Comparison of ENCODE assay signal across 7 cellular contexts in the genomic region with DNA sequence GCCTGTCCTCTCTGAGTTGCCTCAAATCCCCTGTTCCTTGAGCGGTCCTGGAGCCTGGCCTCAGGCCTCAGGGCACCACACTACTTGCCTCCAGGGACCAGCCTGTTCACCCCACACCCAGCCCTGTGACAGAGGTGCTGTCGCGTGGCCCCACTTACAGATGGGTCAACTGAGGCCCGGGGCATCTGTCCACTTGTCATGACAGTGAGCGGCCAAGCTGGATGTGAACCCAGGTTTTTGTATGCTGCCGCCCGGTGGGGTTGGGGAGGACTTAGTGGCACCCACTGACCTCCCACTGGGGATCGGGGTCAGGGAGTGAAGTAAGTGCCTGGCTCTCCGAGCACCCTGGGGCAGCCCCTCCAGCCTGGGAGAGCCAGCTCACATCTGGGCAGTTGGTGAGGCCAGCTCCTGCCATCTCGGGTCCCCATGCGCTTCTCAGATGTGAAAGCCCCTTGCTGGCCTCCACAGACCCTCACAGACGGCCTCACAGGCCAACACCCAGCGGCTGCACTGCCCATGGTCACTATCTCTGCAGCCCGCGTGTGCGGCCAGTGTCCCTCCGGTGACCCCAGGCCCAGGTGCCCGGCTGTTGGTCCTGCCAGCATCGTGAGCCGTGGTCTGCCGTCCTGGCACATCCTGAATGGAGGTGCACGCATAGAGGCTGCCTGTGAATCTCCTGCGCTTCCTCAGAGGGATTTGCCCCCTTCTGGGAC. TPM values are rescaled to one million over a fixed set of nuclear protein-coding genes. Genes with fewer than 3 reads are reported as not detected.
DNase-seq lines count a peak whose midpoint lies in the region; ATAC-seq and TF ChIP-seq lines count a peak whose summit lies in the region.

No MANE protein-coding gene starts in this region.

- no peak for DNase-seq in dorsolateral prefrontal cortex
- peak in 2 of 3 donors; percentile 52 to 71 for DNase-seq in mucosa of descending colon
- no peak for DNase-seq in thyroid gland
- no peak for DNase-seq in ureter (ENCODE audit: low spot score)
- no peak for DNase-seq in D341Med (ENCODE audit: low spot score)

- intact Hi-C loops in dorsolateral prefrontal cortex (cut with DNase I) (no loop called here), mucosa of descending colon (cut with DNase I, micrococcal nuclease) (loop anchor here in 1 of 2 donors (10.0 kb wide), 1 partner anchor 111 kb away; no protein-coding TSS in a partner anchor), thyroid gland (cut with DNase I) (loop anchor here (10.0 kb wide), 1 partner anchor 341 kb away; no protein-coding TSS in a partner anchor)

- H3K27ac ChIP-seq in HUES64 (ENCODE audit: low read depth, low read length) = peak overlapping the region; percentile 77; the same call in 1 of the 2 replicates
- peak overlapping the region in 41 of 59 donors; percentile 7 to 84 (median 60) for H3K27ac ChIP-seq in dorsolateral prefrontal cortex
- peak overlapping the region in 2 of 3 donors; percentile 73 to 76 for H3K27ac ChIP-seq in thyroid gland

- H3K36me3 ChIP-seq in HUES64 (ENCODE audit: insufficient read depth, low read length) (no peaks in the 10 kb centered on the region), mucosa of descending colon (ENCODE audit: low read depth) (no peaks in the 10 kb centered on the region), thyroid gland (no peaks in the 10 kb centered on the region)

- H3K4me1 ChIP-seq in HUES64 (ENCODE audit: insufficient read depth, low read length) (no peaks in the 10 kb centered on the region), mucosa of descending colon (ENCODE audit: low read depth) (peaks cover 42% of the 10 kb centered on the region), thyroid gland (peaks cover 25 to 57% of the 10 kb centered on the region in 2 donors)

- TF ChIP-seq POLR2A in thyroid gland (IDR thresholded peaks at IDR 0.05) = no peak

- H3K27me3 ChIP-seq in HUES64 (ENCODE audit: insufficient read depth, low read length) = peaks cover 8% of the 10 kb centered on the region
- H3K27me3 ChIP-seq in dorsolateral prefrontal cortex = no peaks in the 10 kb centered on the region
- H3K27me3 ChIP-seq in thyroid gland = no peaks in the 10 kb centered on the region

- H3K4me3 ChIP-seq in HUES64 (ENCODE audit: low read length) (peak overlapping the region; percentile 60), dorsolateral prefrontal cortex (peak overlapping the region in 57 of 59 donors; percentile 39 to 77 (median 56)), mucosa of descending colon (no peak overlapping the region), thyroid gland (replicated peaks in 1 of 3) (peak overlapping the region in 1 of 3 donors; percentile 34)

- no peaks in the 10 kb centered on the region for H3K9me3 ChIP-seq in HUES64 (ENCODE audit: insufficient read depth, low read depth, low read length)
- no peaks in the 10 kb centered on the region for H3K9me3 ChIP-seq in mucosa of descending colon
- no peaks in the 10 kb centered on the region for H3K9me3 ChIP-seq in thyroid gland

- WGBS in HUES64 = 84% methylated on average over 23 of the region's 23 CpGs
- 77% methylated on average over 18 of the region's 23 CpGs; no CpG with 5 or more reads in 1 of the 2 donors for WGBS in thyroid gland, 2 donors

- no peak for TF ChIP-seq CTCF in dorsolateral prefrontal cortex (IDR thresholded peaks at IDR 0.05 in 54 of 56, conservative IDR thresholded peaks at IDR 0.05 in 2 of 56; ENCODE audit: low read depth in 1 of 56, partially characterized antibody in 56 of 56)
- no peak for TF ChIP-seq CTCF in mucosa of descending colon (IDR thresholded peaks at IDR 0.05)
- TF ChIP-seq CTCF in thyroid gland (IDR thresholded peaks at IDR 0.05) = no peak

- ATAC-seq in mucosa of descending colon = no peak
- ATAC-seq in GM21447 (IDR thresholded peaks at IDR 0.05; ENCODE audit: unreplicated experiment) = no peak

- H3K9ac ChIP-seq in HUES64 (ENCODE audit: low read depth, low read length) = peak overlapping the region; percentile 67

RNA-seq across cellular contexts. Expression of a gene that starts 9.3 kb away (rescaled TPM):
- 76.8 TPM for polyA plus RNA-seq in HUES64 (2013, experiment 1 of 2)
- polyA plus RNA-seq in HUES64 (2013, experiment 2 of 2) = 80.1 TPM
- total RNA-seq in dorsolateral prefrontal cortex = 10 to 100 TPM; 21.8 to 56.4 (median 36.0) TPM
- 10 to 100 TPM; 23.4 to 42.6 (median 32.0) TPM for total RNA-seq in mucosa of descending colon
- 10 to 100 TPM; 42.2 to 82.2 (median 50.2) TPM for total RNA-seq in thyroid gland
- total RNA-seq in ureter = 52.3 TPM

RNA-seq across cellular contexts. Expression of a gene that starts 24.3 kb away (rescaled TPM):
- 33.1 TPM for polyA plus RNA-seq in HUES64 (2013, experiment 1 of 2)
- 32.7 TPM for polyA plus RNA-seq in HUES64 (2013, experiment 2 of 2)
- total RNA-seq in dorsolateral prefrontal cortex (100 to 1,000 TPM in 27 of 120 experiments, 10 to 100 TPM in 93; 65.3 to 147 (median 87.5) TPM), mucosa of descending colon (10 to 100 TPM; 26.8 to 86.6 (median 29.0) TPM), thyroid gland (10 to 100 TPM; 31.4 to 59.6 (median 39.9) TPM), ureter (77.5 TPM)

Comparison
In these comparisons a context has a peak if more than half of its experiments do, and no peak if none do; other contexts are left out.
1. DNase-seq: peak in mucosa of descending colon (2 of 3); none in dorsolateral prefrontal cortex (0 of 10), thyroid gland (0 of 2), ureter (single experiment) and D341Med (single experiment).
2. Peak in every context shown above with its lines, with median percentiles within 50 percentile points of each other: H3K27ac ChIP-seq.